8 cellular contexts compared by ENCODE assay signal in the genomic region with DNA sequence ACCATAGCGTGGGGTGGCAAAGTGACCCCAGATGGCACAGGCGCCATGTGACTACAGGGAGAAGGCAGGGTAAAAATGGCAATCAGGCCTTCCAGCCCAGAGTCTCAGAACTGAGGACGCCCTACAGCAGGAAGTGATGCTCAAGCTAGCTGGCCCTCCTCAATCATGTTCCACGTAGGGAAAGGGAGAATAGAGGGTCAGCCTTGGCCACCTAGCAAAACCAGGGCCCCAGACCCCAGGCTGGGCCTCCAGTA. TPM values are rescaled to one million over a fixed set of nuclear protein-coding genes. Genes with fewer than 3 reads are reported as not detected.
DNase-seq lines count a peak whose midpoint lies in the region; ATAC-seq, FAIRE-seq and TF ChIP-seq lines count a peak whose summit lies in the region.

No MANE protein-coding gene starts in this region.

- H3K4me1 ChIP-seq in CD8-positive, alpha-beta T cell (ENCODE audit: insufficient read depth, low read length): peaks cover 66% of the 10 kb centered on the region
- peaks cover 69% of the 10 kb centered on the region for H3K4me1 ChIP-seq in effector memory CD4-positive, alpha-beta T cell (ENCODE audit: control insufficient read depth, insufficient read depth, low read length, poor library complexity, severe bottlenecking)
- peaks cover 87 to 91% of the 10 kb centered on the region in 2 experiments for H3K4me1 ChIP-seq in neutrophil (ENCODE audit: control insufficient read depth in 1 of 2, insufficient read depth in 1 of 2, low read depth in 1 of 2, low read length in 1 of 2)

- no peak for TF ChIP-seq CTCF in CD8-positive, alpha-beta T cell (IDR thresholded peaks at IDR 0.05)
- TF ChIP-seq CTCF in LNCaP clone FGC (IDR thresholded peaks at IDR 0.05; ENCODE audit: control insufficient read depth, extremely low read depth, insufficient read depth) (no peak), neutrophil (IDR thresholded peaks at IDR 0.05) (no peak)

- no peak for FAIRE-seq in GM12891 (lab: Jason Lieb, UNC)

- H3K36me3 Mint-ChIP-seq in CD8-positive, alpha-beta T cell: peaks cover 70% of the 10 kb centered on the region

- DNase-seq in CD8-positive, alpha-beta T cell: no peak
- DNase-seq in LNCaP clone FGC (ENCODE audit: low read depth) (no peak), kidney tubule cell (ENCODE audit: low spot score) (no peak), left colon (no peak), GM12891 (ENCODE audit: insufficient read length, low spot score) (no peak)
- DNase-seq in effector memory CD4-positive, alpha-beta T cell: no peak

- POLR2A ChIA-PET in CD8-positive, alpha-beta T cell (lab: Charles Lee): interaction anchor here (1.0 to 15.2 kb wide), 12 partner anchors 13 to 82 kb away, joined by 3 to 426 read pairs (median 5); a partner anchor contains a TSS

- intact Hi-C loops in CD8-positive, alpha-beta T cell (cut with DNase I, micrococcal nuclease): loop anchor here (1.0 to 5.0 kb wide), 8 partner anchors 11 to 194 kb away; a partner anchor contains a TSS
- intact Hi-C loops in left colon (cut with DNase I, micrococcal nuclease): no loop called here

- H3K4me3 ChIP-seq in CD8-positive, alpha-beta T cell (ENCODE audit: low read depth, low read length): peak overlapping the region; percentile 90
- H3K4me3 ChIP-seq in LNCaP clone FGC (ENCODE audit: low read depth, low read length): peak overlapping the region; percentile 78
- peak overlapping the region; percentile 84 for H3K4me3 ChIP-seq in effector memory CD4-positive, alpha-beta T cell (ENCODE audit: insufficient read depth, low read depth, low read length, poor library complexity, severe bottlenecking)
- peak overlapping the region; percentile 87 to 95 for H3K4me3 ChIP-seq in neutrophil (ENCODE audit: low read depth in 1 of 2, low read length in 1 of 2)

- TF ChIP-seq POLR2A in GM12891 (IDR thresholded peaks at IDR 0.05; ENCODE audit: low read depth, low read length): no peak

- H3K27me3 ChIP-seq in CD8-positive, alpha-beta T cell (ENCODE audit: insufficient read depth, low read length): no peaks in the 10 kb centered on the region
- no peaks in the 10 kb centered on the region for H3K27me3 ChIP-seq in effector memory CD4-positive, alpha-beta T cell (replicated peaks; ENCODE audit: control insufficient read depth, insufficient read depth, low read length, poor library complexity, severe bottlenecking)
- H3K27me3 ChIP-seq in neutrophil: no peaks in the 10 kb centered on the region

- H3K36me3 ChIP-seq in CD8-positive, alpha-beta T cell (ENCODE audit: insufficient read depth, low read length): peaks cover 25% of the 10 kb centered on the region
- H3K36me3 ChIP-seq in effector memory CD4-positive, alpha-beta T cell (ENCODE audit: control insufficient read depth, insufficient read depth, low read length): peaks cover 57% of the 10 kb centered on the region
- H3K36me3 ChIP-seq in neutrophil: peaks cover 73% of the 10 kb centered on the region

- H3K4me1 Mint-ChIP-seq in CD8-positive, alpha-beta T cell (ENCODE audit: low read depth): peaks cover 57% of the 10 kb centered on the region

- H3K27me3 Mint-ChIP-seq in CD8-positive, alpha-beta T cell (ENCODE audit: low read depth): no peaks in the 10 kb centered on the region

- peak overlapping the region; percentile 98 for H3K27ac Mint-ChIP-seq in CD8-positive, alpha-beta T cell

- H3K27ac ChIP-seq in CD8-positive, alpha-beta T cell (ENCODE audit: low read depth, low read length): peak overlapping the region; percentile 79
- H3K27ac ChIP-seq in effector memory CD4-positive, alpha-beta T cell (ENCODE audit: insufficient read depth, low read length, poor library complexity, severe bottlenecking): peak overlapping the region; percentile 90
- peak overlapping the region; percentile 99 for H3K27ac ChIP-seq in neutrophil

- peak overlapping the region; percentile 80 for H3K4me3 Mint-ChIP-seq in CD8-positive, alpha-beta T cell

- no peaks in the 10 kb centered on the region for H3K9me3 ChIP-seq in CD8-positive, alpha-beta T cell (ENCODE audit: low read length)
- H3K9me3 ChIP-seq in effector memory CD4-positive, alpha-beta T cell (ENCODE audit: control insufficient read depth, low read length): no peaks in the 10 kb centered on the region
- no peaks in the 10 kb centered on the region for H3K9me3 ChIP-seq in neutrophil

- CTCF ChIA-PET in CD8-positive, alpha-beta T cell (lab: Charles Lee): interaction anchor here (0.9 to 6.6 kb wide), 5 partner anchors 9 to 58 kb away, joined by 3 to 77 read pairs (median 29); a partner anchor contains a TSS

- no peak for ATAC-seq in CD8-positive, alpha-beta T cell
- ATAC-seq in left colon: no peak
- ATAC-seq in HG03342 (IDR thresholded peaks at IDR 0.05; ENCODE audit: unreplicated experiment): no peak

- H3K9me3 Mint-ChIP-seq in CD8-positive, alpha-beta T cell: no peaks in the 10 kb centered on the region

TF ChIP-seq in GM12891, 5 proteins besides CTCF, POLR2A, EP300 and RAD21:
- no peak for TF ChIP-seq TAF1 (IDR thresholded peaks at IDR 0.05; ENCODE audit: low read depth, low read length)
- no peak for TF ChIP-seq POLR2AphosphoS5 (IDR thresholded peaks at IDR 0.05; ENCODE audit: low read depth, low read length)
- TF ChIP-seq POU2F2 (IDR thresholded peaks at IDR 0.05; ENCODE audit: low read depth, low read length): no peak
- no peak for TF ChIP-seq PAX5 (IDR thresholded peaks at IDR 0.05; ENCODE audit: insufficient read depth, low read length, severe bottlenecking)
- TF ChIP-seq SPI1 (IDR thresholded peaks at IDR 0.05; ENCODE audit: low read depth, low read length): no peak

RNA-seq across cellular contexts. Expression of a gene that starts 1.0 kb away (rescaled TPM):
- 100 to 1,000 TPM; 152 TPM for total RNA-seq in CD8-positive, alpha-beta T cell
- total RNA-seq in left colon: 10 to 100 TPM; 26.9 to 29.6 TPM
- polyA plus RNA-seq in GM12891 (2012; ENCODE audit: low read depth, missing spikeins): 18.9 TPM

RNA-seq across cellular contexts. Expression of a gene that starts 15.2 kb away (rescaled TPM):
- total RNA-seq in CD8-positive, alpha-beta T cell: 1 to 10 TPM; 5.9 to 9.9 TPM
- total RNA-seq in left colon: 10 to 100 TPM; 74.9 to 79.3 TPM
- polyA plus RNA-seq in GM12891 (2012; ENCODE audit: low read depth, missing spikeins): 1.3 TPM

RNA-seq across cellular contexts. Expression of a gene that starts 21.9 kb away (rescaled TPM):
- 100 to 1,000 TPM; 356 to 371 TPM for total RNA-seq in CD8-positive, alpha-beta T cell
- 100 to 1,000 TPM in 1 of 2 donors, 10 to 100 TPM in 1; 95.8 to 119 TPM for total RNA-seq in left colon
- polyA plus RNA-seq in GM12891 (2012; ENCODE audit: low read depth, missing spikeins): 101 TPM

Comparison
In these comparisons a context has a peak if more than half of its experiments do, and no peak if none do; other contexts are left out.
1. RNA of a gene that starts 1.0 kb away (total RNA-seq): 152 TPM in CD8-positive, alpha-beta T cell; 26.9 to 29.6 TPM in left colon; every median in the first group is over 4 times any median in the second.
2. RNA of a gene that starts 15.2 kb away (total RNA-seq): 74.9 to 79.3 TPM in left colon; 5.9 to 9.9 TPM in CD8-positive, alpha-beta T cell; every median in the first group is over 4 times any median in the second.
3. intact Hi-C loops: an anchor here in CD8-positive, alpha-beta T cell (1.0 to 5.0 kb wide); none called in left colon.
4. Peak in every context shown above with its lines, with median percentiles within 50 percentile points of each other: H3K27ac ChIP-seq and H3K4me3 ChIP-seq.